ENCODE assay signal across 15 cellular contexts in genomic region chr13:70203661-70204229, GRCh38.
DNase-seq lines count a peak whose midpoint lies in the region; TF ChIP-seq lines count a peak whose summit lies in the region.
"Had no signal": no experiment of that assay in that cellular context is flagged by ENCODE, and none has a peak within 500 bp of the region (broad histone marks: within the 10 kb centered on the region; RNA-seq: fewer than 3 reads in every experiment).

No MANE protein-coding gene starts in this region.

- TF ChIP-seq RAD21 in Ishikawa (IDR thresholded peaks at IDR 0.05; ENCODE audit: low read depth), result no peak

- TF ChIP-seq EP300 in Ishikawa (IDR thresholded peaks at IDR 0.05; ENCODE audit: borderline replicate concordance), result no peak

- DNase-seq in NCI-H82 (lab: John Stamatoyannopoulos, UW) (peak; percentile 40), NCI-H82 treated with DMSO at 0.1 percent for 48 hours (lab: John Stamatoyannopoulos, UW; ENCODE audit: unreplicated experiment) (no peak), RPMI8226 (peak; percentile 29), left kidney (ENCODE audit: low read depth, low spot score) (peak; percentile 5), NCI-H1694 treated with DMSO at 0.1 percent for 48 hours (lab: John Stamatoyannopoulos, UW) (no peak), SW 1271 (lab: John Stamatoyannopoulos, UW) (no peak), Kasumi-1 (lab: John Stamatoyannopoulos, UW) (no peak)
- DNase-seq: activated CD4-positive, alpha-beta T cell treated with anti-CD3 and anti-CD28 coated beads, Interleukin-2, amount 10 ng/mL, durations not matched to agents 24 days and 14 days; Calu3; midbrain; MV-4-11; NCI-H524 treated with DMSO at 0.1 percent for 48 hours; stimulated activated CD4-positive, alpha-beta T cell treated with anti-CD3 and anti-CD28 coated beads, Interleukin-2, amount 100 ng/mL, for 48 hours; thyroid gland had no signal

TF ChIP-seq in Ishikawa, 13 proteins besides CTCF, POLR2A, EP300 and RAD21:
- no peak for TF ChIP-seq TAF1 (IDR thresholded peaks at IDR 0.05; ENCODE audit: low read depth)
- no peak for TF ChIP-seq NFIC (IDR thresholded peaks at IDR 0.05)
- TF ChIP-seq YY1 (IDR thresholded peaks at IDR 0.05; ENCODE audit: low read depth), result peak; percentile 51; the same call in 1 of the 2 replicates

Comparison
In these comparisons a context has a peak if more than half of its experiments do, and no peak if none do; other contexts are left out.
1. DNase-seq: peak in NCI-H82 (single experiment), RPMI8226 (single experiment) and left kidney (single experiment); none in NCI-H82 treated with DMSO at 0.1 percent for 48 hours (single experiment), NCI-H1694 treated with DMSO at 0.1 percent for 48 hours (single experiment), SW 1271 (0 of 2) and Kasumi-1 (0 of 2).